In genomic region chr3:8198605-8199004, GRCh38 we compare ENCODE assay signal across 3 cellular contexts.
A peak's percentile ranks its signal among the peaks of the same experiment; 100 is the strongest.
TF ChIP-seq lines count a peak whose summit lies in the region.

No MANE protein-coding gene starts in this region.

TF ChIP-seq in HepG2, 621 proteins besides CTCF, POLR2A, EP300 and RAD21:
- TF ChIP-seq NRL (CRISPR knock-in tag; IDR thresholded peaks at IDR 0.05; ENCODE audit: borderline replicate concordance) = no peak
- no peak for TF ChIP-seq ZNF780A (CRISPR knock-in tag; IDR thresholded peaks at IDR 0.05)
- TF ChIP-seq HOXD1 (CRISPR knock-in tag; IDR thresholded peaks at IDR 0.05) = no peak
- peak; percentile 71; the same call in 1 of the 2 replicates for TF ChIP-seq RAD51 (IDR thresholded peaks at IDR 0.05; ENCODE audit: borderline replicate concordance)
- TF ChIP-seq MAF1 (CRISPR knock-in tag; IDR thresholded peaks at IDR 0.05; ENCODE audit: borderline replicate concordance) = no peak
- peak; percentile 27; the same call in 1 of the 2 replicates for TF ChIP-seq USF2 (IDR thresholded peaks at IDR 0.05; ENCODE audit: low read depth, low read length)
- no peak for TF ChIP-seq USF2 (CRISPR knock-in tag; IDR thresholded peaks at IDR 0.05; ENCODE audit: borderline replicate concordance)
- TF ChIP-seq ZNF484 (CRISPR knock-in tag; IDR thresholded peaks at IDR 0.05; ENCODE audit: borderline replicate concordance, low read depth) = no peak

TF ChIP-seq in GM12878, 131 proteins besides CTCF, POLR2A, EP300 and RAD21:
- TF ChIP-seq PAX8 (IDR thresholded peaks at IDR 0.05) (no peak), RAD51 (IDR thresholded peaks at IDR 0.05) (peak; percentile 23; the same call in 1 of the 2 replicates), SMC3 (IDR thresholded peaks at IDR 0.05; ENCODE audit: borderline replicate concordance, low read length) (no peak), TCF7 (IDR thresholded peaks at IDR 0.05; ENCODE audit: borderline replicate concordance) (no peak), SMAD5 (IDR thresholded peaks at IDR 0.05; ENCODE audit: low read depth) (no peak), ATF7 (IDR thresholded peaks at IDR 0.05; ENCODE audit: low read depth) (no peak), RB1 (IDR thresholded peaks at IDR 0.05; ENCODE audit: borderline replicate concordance) (no peak), CHD4 (IDR thresholded peaks at IDR 0.05) (no peak)

TF ChIP-seq in K562, 482 proteins besides CTCF, POLR2A, EP300 and RAD21:
- peak; percentile 94 for TF ChIP-seq TFE3 (CRISPR knock-in tag; IDR thresholded peaks at IDR 0.05)
- no peak for TF ChIP-seq IRF9 (tag; IDR thresholded peaks at IDR 0.05)
